ENCODE assay signal across 26 cellular contexts in genomic region chr6:156507106-156507505, GRCh38.
"Had no signal": no experiment of that assay in that cellular context is flagged by ENCODE, and none has a peak within 500 bp of the region (broad histone marks: within the 10 kb centered on the region; RNA-seq: fewer than 3 reads in every experiment).

No MANE protein-coding gene starts in this region.

- H3K4me1 ChIP-seq: Peyer's patch, SJSA1 had no signal

- H3K36me3 Mint-ChIP-seq: activated CD8-positive, alpha-beta memory T cell treated with anti-CD3 and anti-CD28 coated beads, Interleukin-2, amount 10 ng/mL, durations not matched to agents 7 days and 5 days; activated naive CD8-positive, alpha-beta T cell had no signal

- DNase-seq: activated CD4-positive, alpha-beta T cell treated with anti-CD3 and anti-CD28 coated beads for 48 hours; activated CD4-positive, alpha-beta T cell treated with anti-CD3 and anti-CD28 coated beads, Interleukin-2, amount 50 U/mL, for 48 hours; activated CD8-positive, alpha-beta memory T cell treated with anti-CD3 and anti-CD28 coated beads, Interleukin-2, amount 10 ng/mL, durations not matched to agents 7 days and 5 days; activated gamma-delta T cell; activated naive CD4-positive, alpha-beta T cell treated with anti-CD3 and anti-CD28 coated beads for 36 hours; activated T-cell treated with anti-CD3 and anti-CD28 coated beads, Interleukin-2, amount 50 U/mL, for 4 hours; brain microvascular endothelial cell; MG63; MV-4-11; NCI-H1092 treated with DMSO at 0.1 percent for 48 hours; NCI-H1417 treated with DMSO at 0.1 percent for 48 hours; NCI-H1694; NCI-H2029; NCI-H2107; NCI-H2171 treated with DMSO at 0.1 percent for 48 hours; NCI-H226; NCI-H526; NCI-H774; Peyer's patch; SHP77; SW 1271 had no signal

- H3K27ac ChIP-seq: brain microvascular endothelial cell, KMS-11, Peyer's patch, SJSA1 had no signal

- H3K36me3 ChIP-seq: brain microvascular endothelial cell, MG63, Peyer's patch, SJSA1 had no signal

- ATAC-seq: activated CD4-positive, CD25-positive, alpha-beta regulatory T cell treated with anti-CD3 and anti-CD28 coated beads, Interleukin-2, amount 50 U/mL, for 24 hours; activated CD8-positive, alpha-beta memory T cell treated with anti-CD3 and anti-CD28 coated beads, Interleukin-2, amount 10 ng/mL, durations not matched to agents 7 days and 5 days; activated T-cell treated with anti-CD3 and anti-CD28 coated beads, Interleukin-2, amount 50 U/mL, for 4 hours; SK-N-SH treated with all-trans-retinoic acid at 6 μM for 48 hours had no signal

- H3K9me3 ChIP-seq: MG63, Peyer's patch, SJSA1 had no signal

- H3K4me3 Mint-ChIP-seq: activated CD8-positive, alpha-beta memory T cell treated with anti-CD3 and anti-CD28 coated beads, Interleukin-2, amount 10 ng/mL, durations not matched to agents 7 days and 5 days; activated naive CD4-positive, alpha-beta T cell treated with anti-CD3 and anti-CD28 coated beads for 36 hours; activated naive CD8-positive, alpha-beta T cell; activated T-cell treated with anti-CD3 and anti-CD28 coated beads, Interleukin-2, amount 50 U/mL, for 4 hours had no signal

- H3K27ac Mint-ChIP-seq: activated CD8-positive, alpha-beta memory T cell treated with anti-CD3 and anti-CD28 coated beads, Interleukin-2, amount 10 ng/mL, durations not matched to agents 7 days and 5 days; activated naive CD4-positive, alpha-beta T cell treated with anti-CD3 and anti-CD28 coated beads for 36 hours; activated naive CD8-positive, alpha-beta T cell had no signal

- H3K27me3 ChIP-seq: brain microvascular endothelial cell, MG63, Peyer's patch, SJSA1 had no signal

- H3K4me3 ChIP-seq: MG63, Peyer's patch, SJSA1 had no signal
